In the genomic region with DNA sequence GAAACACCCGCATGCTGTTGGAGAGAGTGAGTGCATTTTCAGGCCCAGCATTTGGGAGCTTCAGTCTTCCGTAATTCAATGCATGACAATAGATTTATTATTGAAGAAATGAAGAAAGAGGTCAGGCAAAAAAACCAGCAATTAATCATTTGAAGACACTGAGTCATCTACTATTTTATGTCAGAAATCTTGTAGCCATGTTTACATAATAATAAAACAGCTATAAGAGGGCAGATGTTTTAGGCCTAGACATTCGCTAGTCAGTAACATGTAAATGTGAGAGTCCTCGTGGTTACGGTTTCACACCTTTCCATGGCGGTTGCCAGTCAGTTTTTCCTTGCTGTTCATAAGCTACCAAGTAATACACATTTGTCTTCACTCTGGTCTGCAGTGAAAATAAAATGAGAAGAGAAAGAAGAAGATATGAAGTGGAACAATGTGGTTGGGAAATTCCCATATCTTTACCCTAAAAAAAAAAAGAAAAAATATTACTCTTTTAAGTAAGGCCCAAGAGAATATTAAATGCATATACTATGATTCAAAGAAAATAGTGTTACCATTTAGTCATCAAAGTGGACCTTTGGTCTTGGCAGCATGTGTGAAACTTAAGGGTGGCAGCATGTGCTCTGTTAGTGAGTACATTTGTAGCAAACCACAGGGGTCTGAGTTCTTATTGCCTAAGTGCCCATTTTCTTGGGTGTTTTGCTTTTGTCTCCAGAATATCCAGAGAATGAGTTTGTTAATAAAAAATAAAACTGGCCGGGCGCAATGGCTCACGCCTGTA, we compare ENCODE assay signal across 8 cellular contexts.
DNase-seq lines count a peak whose midpoint lies in the region; ATAC-seq and TF ChIP-seq lines count a peak whose summit lies in the region.

No MANE protein-coding gene starts in this region.

- ATAC-seq in HG03108 (IDR thresholded peaks at IDR 0.05; ENCODE audit: unreplicated experiment) (peak; percentile 71), HG03025 (IDR thresholded peaks at IDR 0.05; ENCODE audit: low FRiP score, unreplicated experiment) (no peak)
- peak; percentile 96 for ATAC-seq in stimulated activated naive CD8-positive, alpha-beta T cell treated with anti-CD3 and anti-CD28 coated beads, Interleukin-15, amount 100 ng/mL, for 72 hours

- no peaks in the 10 kb centered on the region for H3K9me3 Mint-ChIP-seq in stimulated activated naive CD8-positive, alpha-beta T cell treated with anti-CD3 and anti-CD28 coated beads, Interleukin-15, amount 100 ng/mL, for 72 hours

- CTCF ChIA-PET in HEK293T (lab: Yijun Ruan, JAX): no interaction called here

- POLR2A ChIA-PET in HEK293T (lab: Yijun Ruan, JAX): no interaction called here

- peaks cover 74% of the 10 kb centered on the region for H3K4me1 Mint-ChIP-seq in stimulated activated naive CD8-positive, alpha-beta T cell treated with anti-CD3 and anti-CD28 coated beads, Interleukin-15, amount 100 ng/mL, for 72 hours

- peak overlapping the region; percentile 88 to 94 for H3K27ac Mint-ChIP-seq in stimulated activated naive CD8-positive, alpha-beta T cell treated with anti-CD3 and anti-CD28 coated beads, Interleukin-15, amount 100 ng/mL, for 72 hours

- H3K4me3 Mint-ChIP-seq in stimulated activated naive CD8-positive, alpha-beta T cell treated with anti-CD3 and anti-CD28 coated beads, Interleukin-15, amount 100 ng/mL, for 72 hours: peak overlapping the region; percentile 39 to 55

- H3K27me3 Mint-ChIP-seq in stimulated activated naive CD8-positive, alpha-beta T cell treated with anti-CD3 and anti-CD28 coated beads, Interleukin-15, amount 100 ng/mL, for 72 hours: no peaks in the 10 kb centered on the region

- peak; percentile 66 for DNase-seq in activated T-cell treated with anti-CD3 and anti-CD28 coated beads for 24 hours (ENCODE audit: low read depth)
- DNase-seq in activated T-cell treated with anti-CD3 and anti-CD28 coated beads, Interleukin-2, amount 50 U/mL, for 1 hour: no peak
- DNase-seq in activated CD4-positive, alpha-beta T cell treated with anti-CD3 and anti-CD28 coated beads for 48 hours: peak; percentile 81
- peak; percentile 74 for DNase-seq in foreskin melanocyte
- DNase-seq in stimulated activated naive CD8-positive, alpha-beta T cell treated with anti-CD3 and anti-CD28 coated beads, Interleukin-15, amount 100 ng/mL, for 72 hours: peak; percentile 65 to 88
- no peak for DNase-seq in HEK293T (ENCODE audit: extremely low spot score)

TF ChIP-seq in HEK293T, 16 proteins besides CTCF, POLR2A, EP300 and RAD21:
- no peak; the same call in 1 of the 2 replicates for TF ChIP-seq L3MBTL2 (conservative IDR thresholded peaks at IDR 0.05)
- TF ChIP-seq ZNF384 (IDR thresholded peaks at IDR 0.05): no peak
- no peak for TF ChIP-seq FOXM1 (IDR thresholded peaks at IDR 0.05; ENCODE audit: borderline replicate concordance)
- no peak for TF ChIP-seq ELF4 (IDR thresholded peaks at IDR 0.05)
- no peak for TF ChIP-seq LEF1 (IDR thresholded peaks at IDR 0.05; ENCODE audit: borderline replicate concordance)

Comparison
In these comparisons a context has a peak if more than half of its experiments do, and no peak if none do; other contexts are left out.
1. DNase-seq: peak in activated T-cell treated with anti-CD3 and anti-CD28 coated beads for 24 hours (single experiment), activated CD4-positive, alpha-beta T cell treated with anti-CD3 and anti-CD28 coated beads for 48 hours (single experiment), foreskin melanocyte (single experiment) and stimulated activated naive CD8-positive, alpha-beta T cell treated with anti-CD3 and anti-CD28 coated beads, Interleukin-15, amount 100 ng/mL, for 72 hours (2 of 2); none in activated T-cell treated with anti-CD3 and anti-CD28 coated beads, Interleukin-2, amount 50 U/mL, for 1 hour (single experiment) and HEK293T (single experiment).